Comparison of ENCODE assay signal across 30 cellular contexts in genomic region chr16:11001611-11002010, GRCh38.
"Had no signal": no experiment of that assay in that cellular context is flagged by ENCODE, and none has a peak within 500 bp of the region (broad histone marks: within the 10 kb centered on the region; RNA-seq: fewer than 3 reads in every experiment).

No MANE protein-coding gene starts in this region.

- H3K27me3 ChIP-seq: brain microvascular endothelial cell, dorsolateral prefrontal cortex had no signal

- FAIRE-seq: astrocyte, bronchial epithelial cell, frontal cortex had no signal

- H3K27ac ChIP-seq: brain microvascular endothelial cell, coronary artery, dorsolateral prefrontal cortex, WERI-Rb-1 had no signal

- ATAC-seq: activated CD8-positive, alpha-beta memory T cell treated with anti-CD3 and anti-CD28 coated beads, Interleukin-2, amount 10 ng/mL, durations not matched to agents 7 days and 5 days; activated CD8-positive, alpha-beta T cell treated with anti-CD3 and anti-CD28 coated beads, Interleukin-2, amount 10 ng/mL, durations not matched to agents 7 days and 5 days; activated T-helper 17 cell treated with anti-CD3 and anti-CD28 coated beads, Interleukin-2, amount 50 U/mL, for 72 hours; esophagus mucosa; T-helper 17 cell had no signal

- H3K4me3 ChIP-seq: coronary artery, dorsolateral prefrontal cortex had no signal

- DNase-seq: activated B cell treated with CpG ODN at 0.5 μM for 24 hours; activated CD4-positive, alpha-beta memory T cell treated with anti-CD3 and anti-CD28 coated beads for 36 hours; activated CD4-positive, alpha-beta T cell treated with anti-CD3 and anti-CD28 coated beads for 36 hours; activated CD4-positive, alpha-beta T cell treated with anti-CD3 and anti-CD28 coated beads, Interleukin-2, amount 10 ng/mL, durations not matched to agents 24 days and 14 days; activated CD8-positive, alpha-beta memory T cell treated with anti-CD3 and anti-CD28 coated beads, Interleukin-2, amount 10 ng/mL, durations not matched to agents 7 days and 5 days; activated CD8-positive, alpha-beta memory T cell treated with anti-CD3 and anti-CD28 coated beads, Interleukin-2, amount 50 U/mL, for 4 hours; activated CD8-positive, alpha-beta T cell treated with anti-CD3 and anti-CD28 coated beads, Interleukin-2, amount 10 ng/mL, durations not matched to agents 7 days and 5 days; activated effector memory CD4-positive, alpha-beta T cell treated with Interleukin-2 at 50 U/mL for 16 hours; activated gamma-delta T cell treated with Interleukin-2 at 50 U/mL for 16 hours; activated naive CD4-positive, alpha-beta T cell treated with anti-CD3 and anti-CD28 coated beads, Interleukin-2, amount 50 U/mL, for 16 hours; activated naive CD4-positive, alpha-beta T cell treated with Interleukin-2 at 50 U/mL for 16 hours; activated T-cell treated with anti-CD3 and anti-CD28 coated beads, Interleukin-2, amount 50 U/mL, for 24 hours; amniotic stem cell; anterior cingulate cortex; brain microvascular endothelial cell; dorsolateral prefrontal cortex; effector memory CD4-positive, alpha-beta T cell; endodermal cell; foreskin fibroblast; head of caudate nucleus; T-helper 1 cell; T-helper 17 cell; T1000; WERI-Rb-1 had no signal
